Comparison of ENCODE assay signal across 22 cellular contexts in genomic region chr1:153395136-153395685, GRCh38. TPM values are rescaled to one million over a fixed set of nuclear protein-coding genes. Genes with fewer than 3 reads are reported as not detected.
DNase-seq lines count a peak whose midpoint lies in the region; ATAC-seq and TF ChIP-seq lines count a peak whose summit lies in the region.
"Had no signal": no experiment of that assay in that cellular context is flagged by ENCODE, and none has a peak within 500 bp of the region (broad histone marks: within the 10 kb centered on the region; RNA-seq: fewer than 3 reads in every experiment).

No MANE protein-coding gene starts in this region.

- H3K27ac ChIP-seq in right cardiac atrium (ENCODE audit: low read length) (no peak overlapping the region), WERI-Rb-1 (no peak overlapping the region), foreskin keratinocyte (no peak overlapping the region)
- H3K27ac ChIP-seq: lower lobe of right lung, Peyer's patch had no signal

- ATAC-seq in Right ventricle myocardium superior (ENCODE audit: poor library complexity) (peak; percentile 66), right cardiac atrium (no peak), foreskin keratinocyte (peak; percentile 58)
- ATAC-seq: effector memory CD8-positive, alpha-beta T cell; lower lobe of right lung; naive thymus-derived CD4-positive, alpha-beta T cell; stimulated activated naive B cell treated with anti-CD40 and anti-IgM and Interleukin-4, amounts not matched to agents 10 μg/mL and 1 μg/mL and 100 μg/mL, for 72 hours; T-cell had no signal

- no peaks in the 10 kb centered on the region for H3K27me3 ChIP-seq in right cardiac atrium (ENCODE audit: control insufficient read depth, insufficient read depth)
- H3K27me3 ChIP-seq in WERI-Rb-1 (ENCODE audit: insufficient read depth, low read depth, severe bottlenecking): peaks cover 100% of the 10 kb centered on the region
- H3K27me3 ChIP-seq in foreskin keratinocyte: peaks cover 27% of the 10 kb centered on the region
- H3K27me3 ChIP-seq: Peyer's patch had no signal

- TF ChIP-seq CTCF in WERI-Rb-1 (IDR thresholded peaks at IDR 0.05; ENCODE audit: low read depth, low read length) (no peak), foreskin keratinocyte (conservative IDR thresholded peaks at IDR 0.05) (no peak)

- no peaks in the 10 kb centered on the region for H3K36me3 ChIP-seq in WERI-Rb-1
- H3K36me3 ChIP-seq: lower lobe of right lung, Peyer's patch had no signal

- no peak overlapping the region for H3K4me3 ChIP-seq in right cardiac atrium (ENCODE audit: low read length)
- H3K4me3 ChIP-seq in WERI-Rb-1 (ENCODE audit: low read depth, low read length): no peak overlapping the region
- H3K4me3 ChIP-seq: lower lobe of right lung, Peyer's patch had no signal

- 72% methylated on average over 7 of the region's 7 CpGs for WGBS in right cardiac atrium

- no peaks in the 10 kb centered on the region for H3K9me3 ChIP-seq in right cardiac atrium (ENCODE audit: control insufficient read depth, low read length)
- no peaks in the 10 kb centered on the region for H3K9me3 ChIP-seq in WERI-Rb-1 (ENCODE audit: severe bottlenecking)
- H3K9me3 ChIP-seq: lower lobe of right lung, Peyer's patch had no signal

- no peaks in the 10 kb centered on the region for H3K4me1 ChIP-seq in right cardiac atrium (ENCODE audit: control insufficient read depth, insufficient read depth, low read length)
- H3K4me1 ChIP-seq in foreskin keratinocyte: peaks cover 2% of the 10 kb centered on the region
- H3K4me1 ChIP-seq: Peyer's patch had no signal

- intact Hi-C loops in Right ventricle myocardium superior (cut with DNase I): no loop called here
- intact Hi-C loops in right cardiac atrium (cut with DNase I): no loop called here

- DNase-seq in Right ventricle myocardium superior: no peak
- DNase-seq in right cardiac atrium: no peak
- DNase-seq in WERI-Rb-1: peak; percentile 11
- peak; percentile 32 to 59 for DNase-seq in foreskin keratinocyte
- no peak for DNase-seq in NCI-H1436 treated with DMSO at 0.1 percent for 48 hours (lab: John Stamatoyannopoulos, UW)
- DNase-seq in HuH-7.5 (ENCODE audit: low spot score): no peak
- DNase-seq in amygdala (lab: John Stamatoyannopoulos, UW): no peak
- no peak for DNase-seq in COR-L47 (lab: John Stamatoyannopoulos, UW)
- DNase-seq: activated CD8-positive, alpha-beta memory T cell treated with anti-CD3 and anti-CD28 coated beads for 24 hours; caudate nucleus; effector memory CD8-positive, alpha-beta T cell; GOT3; lower lobe of right lung; naive thymus-derived CD4-positive, alpha-beta T cell; NCI-H2029 treated with DMSO at 0.1 percent for 48 hours; NCI-H748 treated with DMSO at 0.1 percent for 48 hours; Peyer's patch; stimulated activated naive B cell treated with anti-CD40 and anti-IgM and Interleukin-4, amounts not matched to agents 10 μg/mL and 1 μg/mL and 100 μg/mL, for 72 hours; T-cell; trophoblast cell had no signal

RNA-seq across cellular contexts. Expression of gene S100A8, which starts 4.3 kb away (rescaled TPM):
- total RNA-seq in Right ventricle myocardium superior (42.5 TPM), right cardiac atrium (10 to 100 TPM; 27.5 to 98.1 (median 66.9) TPM), foreskin keratinocyte (4.1 and 6.2 TPM in 2 replicates)
- polyA plus RNA-seq in right cardiac atrium (42.3 TPM), foreskin keratinocyte (5.5 and 6.2 TPM in 2 replicates)

RNA-seq across cellular contexts. Expression of gene S100A12, which starts 19.8 kb away (rescaled TPM):
- 2.4 TPM for total RNA-seq in Right ventricle myocardium superior
- 1 to 10 TPM in 3 of 4 donors, under 1 TPM in 1; 0.68 to 2.6 (median 2.0) TPM for total RNA-seq in right cardiac atrium
- polyA plus RNA-seq in right cardiac atrium: 1.9 TPM
- total RNA-seq in foreskin keratinocyte: not detected in 2 replicates
- not detected in 2 replicates for polyA plus RNA-seq in foreskin keratinocyte
- total RNA-seq: Peyer's patch had no signal
- polyA plus RNA-seq: naive thymus-derived CD4-positive, alpha-beta T cell had no signal

RNA-seq across cellular contexts. Expression of gene S100A7A, which starts 21.1 kb away (rescaled TPM):
- total RNA-seq in Right ventricle myocardium superior (not detected), right cardiac atrium (not detected), foreskin keratinocyte (not detected in 2 replicates)
- polyA plus RNA-seq in right cardiac atrium (not detected), foreskin keratinocyte (not detected in 2 replicates)
- total RNA-seq: frontal cortex; lower lobe of right lung; naive thymus-derived CD4-positive, alpha-beta T cell; Peyer's patch; T-cell had no signal
- polyA plus RNA-seq: adipose tissue; naive thymus-derived CD4-positive, alpha-beta T cell had no signal

RNA-seq across cellular contexts. Expression of gene S100A9, which starts 37.6 kb away (rescaled TPM):
- total RNA-seq in Right ventricle myocardium superior (111 TPM), right cardiac atrium (100 to 1,000 TPM in 3 of 4 donors, 10 to 100 TPM in 1; 48.6 to 167 (median 142) TPM), foreskin keratinocyte (12.1 and 19.1 TPM in 2 replicates)
- polyA plus RNA-seq in right cardiac atrium (69.9 TPM), foreskin keratinocyte (16.0 and 21.7 TPM in 2 replicates)

RNA-seq across cellular contexts. Expression of gene PGLYRP4, which starts 46.6 kb away (rescaled TPM):
- total RNA-seq in Right ventricle myocardium superior (not detected), right cardiac atrium (not detected), foreskin keratinocyte (0.07 and 0.27 TPM in 2 replicates)
- polyA plus RNA-seq in right cardiac atrium (not detected), foreskin keratinocyte (0.13 and 0.44 TPM in 2 replicates)
- total RNA-seq: frontal cortex; naive thymus-derived CD4-positive, alpha-beta T cell; Peyer's patch; T-cell had no signal
- polyA plus RNA-seq: adipose tissue; naive thymus-derived CD4-positive, alpha-beta T cell had no signal

Comparison
In these comparisons a context has a peak if more than half of its experiments do, and no peak if none do; other contexts are left out.
1. ATAC-seq: peak in Right ventricle myocardium superior (single experiment) and foreskin keratinocyte (single experiment); none in right cardiac atrium (0 of 2).
2. DNase-seq: peak in WERI-Rb-1 (single experiment) and foreskin keratinocyte (2 of 2); none in Right ventricle myocardium superior (single experiment), right cardiac atrium (0 of 3), NCI-H1436 treated with DMSO at 0.1 percent for 48 hours (single experiment), HuH-7.5 (single experiment), amygdala (0 of 56) and COR-L47 (single experiment).